In genomic region chr11:96272542-96273306, GRCh38 we compare ENCODE assay signal across 9 cellular contexts.
DNase-seq lines count a peak whose midpoint lies in the region; ATAC-seq and TF ChIP-seq lines count a peak whose summit lies in the region.
"Had no signal": no experiment of that assay in that cellular context is flagged by ENCODE, and none has a peak within 500 bp of the region (broad histone marks: within the 10 kb centered on the region; RNA-seq: fewer than 3 reads in every experiment).

No MANE protein-coding gene starts in this region.

- POLR2A ChIA-PET in activated CD4-positive, alpha-beta memory T cell treated with anti-CD3 and anti-CD28 coated beads for 36 hours (lab: Charles Lee): interaction anchor here (0.6 kb wide), 1 partner anchor 96 kb away, joined by 7 read pairs; no protein-coding TSS in a partner anchor
- POLR2A ChIA-PET in activated CD4-positive, alpha-beta memory T cell treated with anti-CD3 and anti-CD28 coated beads, Interleukin-2, amount 10 ng/mL, durations not matched to agents 7 days and 5 days (lab: Charles Lee): no interaction called here

- no peak for TF ChIP-seq CTCF in type B pancreatic cell (conservative IDR thresholded peaks at IDR 0.05)

- peak overlapping the region; percentile 70 for H3K27ac Mint-ChIP-seq in activated CD4-positive, alpha-beta memory T cell treated with anti-CD3 and anti-CD28 coated beads for 36 hours
- no peak overlapping the region for H3K27ac Mint-ChIP-seq in activated CD4-positive, alpha-beta memory T cell treated with anti-CD3 and anti-CD28 coated beads, Interleukin-2, amount 10 ng/mL, durations not matched to agents 7 days and 5 days
- peak overlapping the region; percentile 99 for H3K27ac Mint-ChIP-seq in type B pancreatic cell

- CTCF ChIA-PET in activated CD4-positive, alpha-beta memory T cell treated with anti-CD3 and anti-CD28 coated beads for 36 hours (lab: Charles Lee): interaction anchor here (0.9 kb wide), 1 partner anchor 66 kb away, joined by 3 read pairs; no protein-coding TSS in a partner anchor
- CTCF ChIA-PET in activated CD4-positive, alpha-beta memory T cell treated with anti-CD3 and anti-CD28 coated beads, Interleukin-2, amount 10 ng/mL, durations not matched to agents 7 days and 5 days (lab: Charles Lee): no interaction called here

- no peak for DNase-seq in activated CD4-positive, alpha-beta memory T cell treated with anti-CD3 and anti-CD28 coated beads for 36 hours
- no peak for DNase-seq in activated CD4-positive, alpha-beta memory T cell treated with anti-CD3 and anti-CD28 coated beads, Interleukin-2, amount 10 ng/mL, durations not matched to agents 7 days and 5 days
- DNase-seq in M059J (ENCODE audit: low read depth): peak; percentile 45
- DNase-seq in type B pancreatic cell (ENCODE audit: extremely low spot score, unreplicated experiment): no peak
- no peak for DNase-seq in activated CD4-positive, alpha-beta T cell treated with anti-CD3 and anti-CD28 coated beads, Interleukin-2, amount 50 U/mL, for 4 hours
- DNase-seq: AML-193 had no signal

- peaks cover 53% of the 10 kb centered on the region for H3K4me1 Mint-ChIP-seq in activated CD4-positive, alpha-beta memory T cell treated with anti-CD3 and anti-CD28 coated beads for 36 hours (ENCODE audit: low read depth)
- H3K4me1 Mint-ChIP-seq in activated CD4-positive, alpha-beta memory T cell treated with anti-CD3 and anti-CD28 coated beads, Interleukin-2, amount 10 ng/mL, durations not matched to agents 7 days and 5 days: peaks cover 27% of the 10 kb centered on the region
- H3K4me1 Mint-ChIP-seq in type B pancreatic cell (ENCODE audit: unreplicated experiment): peaks cover 20% of the 10 kb centered on the region

- peak; percentile 93 for ATAC-seq in esophagus mucosa
- no peak for ATAC-seq in HG02623 (IDR thresholded peaks at IDR 0.05; ENCODE audit: unreplicated experiment)
- no peak for ATAC-seq in GM21737 (IDR thresholded peaks at IDR 0.05; ENCODE audit: unreplicated experiment)

- H3K4me3 Mint-ChIP-seq in activated CD4-positive, alpha-beta memory T cell treated with anti-CD3 and anti-CD28 coated beads for 36 hours: no peak overlapping the region
- no peak overlapping the region for H3K4me3 Mint-ChIP-seq in activated CD4-positive, alpha-beta memory T cell treated with anti-CD3 and anti-CD28 coated beads, Interleukin-2, amount 10 ng/mL, durations not matched to agents 7 days and 5 days
- peak overlapping the region; percentile 81 for H3K4me3 Mint-ChIP-seq in type B pancreatic cell

- intact Hi-C loops in activated CD4-positive, alpha-beta memory T cell treated with anti-CD3 and anti-CD28 coated beads for 36 hours (cut with micrococcal nuclease): no loop called here

- H3K9me3 Mint-ChIP-seq in activated CD4-positive, alpha-beta memory T cell treated with anti-CD3 and anti-CD28 coated beads for 36 hours: peaks cover 16% of the 10 kb centered on the region
- peaks cover 4% of the 10 kb centered on the region for H3K9me3 Mint-ChIP-seq in activated CD4-positive, alpha-beta memory T cell treated with anti-CD3 and anti-CD28 coated beads, Interleukin-2, amount 10 ng/mL, durations not matched to agents 7 days and 5 days
- peaks cover 22% of the 10 kb centered on the region for H3K9me3 Mint-ChIP-seq in type B pancreatic cell

- H3K36me3 Mint-ChIP-seq in activated CD4-positive, alpha-beta memory T cell treated with anti-CD3 and anti-CD28 coated beads for 36 hours: peaks cover 46% of the 10 kb centered on the region
- peaks cover 46% of the 10 kb centered on the region for H3K36me3 Mint-ChIP-seq in activated CD4-positive, alpha-beta memory T cell treated with anti-CD3 and anti-CD28 coated beads, Interleukin-2, amount 10 ng/mL, durations not matched to agents 7 days and 5 days (ENCODE audit: low read depth)
- H3K36me3 Mint-ChIP-seq in type B pancreatic cell: peaks cover 35% of the 10 kb centered on the region

- no peaks in the 10 kb centered on the region for H3K27me3 Mint-ChIP-seq in activated CD4-positive, alpha-beta memory T cell treated with anti-CD3 and anti-CD28 coated beads for 36 hours
- H3K27me3 Mint-ChIP-seq in activated CD4-positive, alpha-beta memory T cell treated with anti-CD3 and anti-CD28 coated beads, Interleukin-2, amount 10 ng/mL, durations not matched to agents 7 days and 5 days: no peaks in the 10 kb centered on the region
- H3K27me3 Mint-ChIP-seq in type B pancreatic cell: no peaks in the 10 kb centered on the region
